Comparison of ENCODE assay signal across 18 cellular contexts in the genomic region with DNA sequence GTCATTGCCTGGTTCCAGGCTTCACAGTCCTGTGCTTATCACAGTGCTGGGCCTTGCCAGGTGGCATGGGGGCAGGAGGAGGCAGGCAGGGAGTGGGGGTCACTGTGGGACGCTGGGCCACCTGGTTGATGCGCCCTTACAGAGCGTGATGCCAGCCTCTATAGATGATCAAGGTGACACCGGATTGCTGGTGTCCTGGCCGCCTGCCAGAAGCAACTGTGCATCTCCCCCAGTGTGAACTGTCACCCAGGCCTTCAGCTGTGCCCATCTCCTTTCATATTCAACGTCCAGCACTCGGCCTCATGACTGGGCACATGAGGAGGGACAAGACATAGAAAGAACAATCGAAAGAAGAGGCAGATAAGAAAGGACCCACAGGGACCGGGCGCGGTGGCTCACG.
DNase-seq lines count a peak whose midpoint lies in the region; ATAC-seq and TF ChIP-seq lines count a peak whose summit lies in the region.
"Had no signal": no experiment of that assay in that cellular context is flagged by ENCODE, and none has a peak within 500 bp of the region (broad histone marks: within the 10 kb centered on the region; RNA-seq: fewer than 3 reads in every experiment).

No MANE protein-coding gene starts in this region.

- H3K4ac ChIP-seq in neuronal stem cell (ENCODE audit: low read length) = no peak overlapping the region

- CTCF ChIA-PET in activated CD4-positive, alpha-beta T cell treated with anti-CD3 and anti-CD28 coated beads, Interleukin-2, amount 10 ng/mL, durations not matched to agents 7 days and 5 days (lab: Charles Lee) = interaction anchor here (0.6 kb wide), 1 partner anchor 812 kb away, joined by 4 read pairs; no protein-coding TSS in a partner anchor

- no peaks in the 10 kb centered on the region for H3K36me3 Mint-ChIP-seq in activated CD4-positive, alpha-beta T cell treated with anti-CD3 and anti-CD28 coated beads, Interleukin-2, amount 10 ng/mL, durations not matched to agents 7 days and 5 days (ENCODE audit: low read depth)
- H3K36me3 Mint-ChIP-seq: CD8-positive, alpha-beta T cell had no signal

- H3K4me1 Mint-ChIP-seq in activated CD4-positive, alpha-beta T cell treated with anti-CD3 and anti-CD28 coated beads, Interleukin-2, amount 10 ng/mL, durations not matched to agents 7 days and 5 days = no peaks in the 10 kb centered on the region
- H3K4me1 Mint-ChIP-seq: GM23338 had no signal

- H4K8ac ChIP-seq in neuronal stem cell (ENCODE audit: low read depth, low read length) = no peak overlapping the region

- intact Hi-C loops in left cardiac atrium (cut with DNase I) (no loop called here), left ventricle myocardium inferior (cut with micrococcal nuclease) (no loop called here)

- H3K9me3 ChIP-seq in left ventricle myocardium inferior (replicated peaks) (peaks cover 38% of the 10 kb centered on the region), RWPE2 (ENCODE audit: severe bottlenecking) (no peaks in the 10 kb centered on the region), neuronal stem cell (replicated peaks in 1 of 2; ENCODE audit: control insufficient read depth in 2 of 2, insufficient read depth in 1 of 2, low read depth in 1 of 2, low read length in 2 of 2) (peaks cover 2 to 9% of the 10 kb centered on the region in 2 donors)

- H2AK5ac ChIP-seq in neuronal stem cell (ENCODE audit: low read depth, low read length) = no peak overlapping the region

- ATAC-seq in left cardiac atrium (no peak), RWPE2 (ENCODE audit: low read depth) (no peak), HG03159 (IDR thresholded peaks at IDR 0.05; ENCODE audit: unreplicated experiment) (no peak)
- ATAC-seq: CD8-positive, alpha-beta T cell; GM23338; HepG2 had no signal

- no peak overlapping the region for H3K23ac ChIP-seq in neuronal stem cell (ENCODE audit: low read depth, low read length, poor library complexity)

- H3K27ac ChIP-seq in left ventricle myocardium inferior (replicated peaks) (no peak overlapping the region), RWPE2 (ENCODE audit: poor library complexity, severe bottlenecking) (no peak overlapping the region), neuronal stem cell (replicated peaks; ENCODE audit: low read length) (no peak overlapping the region)
- H3K27ac ChIP-seq: C4-2B had no signal

- H2BK5ac ChIP-seq in neuronal stem cell (ENCODE audit: low read length) = no peak overlapping the region

- no peak overlapping the region for H3K4me3 Mint-ChIP-seq in activated CD4-positive, alpha-beta T cell treated with anti-CD3 and anti-CD28 coated beads, Interleukin-2, amount 10 ng/mL, durations not matched to agents 7 days and 5 days
- H3K4me3 Mint-ChIP-seq: CD8-positive, alpha-beta T cell; GM23338 had no signal

- H3K9ac ChIP-seq in neuronal stem cell (ENCODE audit: low read depth, low read length, poor library complexity) = no peak overlapping the region

- H3K36me3 ChIP-seq in left ventricle myocardium inferior = no peaks in the 10 kb centered on the region
- peaks cover 6% of the 10 kb centered on the region; the same call in 1 of the 2 replicates for H3K36me3 ChIP-seq in RWPE2 (ENCODE audit: low read depth)
- H3K36me3 ChIP-seq in neuronal stem cell (replicated peaks in 1 of 2; ENCODE audit: control insufficient read depth in 2 of 2, insufficient read depth in 2 of 2, low read length in 2 of 2) = no peaks in the 10 kb centered on the region

- H3K79me1 ChIP-seq in neuronal stem cell (ENCODE audit: low read depth, low read length) = no peaks in the 10 kb centered on the region

- H3K27me3 ChIP-seq in left ventricle myocardium inferior (ENCODE audit: low read depth) = peaks cover 29% of the 10 kb centered on the region
- H3K27me3 ChIP-seq in RWPE2 (ENCODE audit: insufficient read depth, poor library complexity, severe bottlenecking) = no peaks in the 10 kb centered on the region
- no peaks in the 10 kb centered on the region for H3K27me3 ChIP-seq in neuronal stem cell (ENCODE audit: control insufficient read depth in 3 of 3, insufficient read depth in 3 of 3, low read depth in 1 of 3, low read length in 3 of 3)

- peak; percentile 11 for DNase-seq in left cardiac atrium
- no peak for DNase-seq in left ventricle myocardium inferior
- peak; percentile 83 for DNase-seq in RWPE2 (ENCODE audit: low spot score)
- no peak for DNase-seq in neuronal stem cell (ENCODE audit: low spot score)
- DNase-seq in NCI-H2107 treated with DMSO at 0.1 percent for 48 hours (lab: John Stamatoyannopoulos, UW; ENCODE audit: unreplicated experiment) = no peak
- no peak for DNase-seq in HK-2 (ENCODE audit: unreplicated experiment)
- DNase-seq in activated CD4-positive, alpha-beta T cell treated with anti-CD3 and anti-CD28 coated beads, Interleukin-2, amount 10 ng/mL, durations not matched to agents 7 days and 5 days = no peak
- DNase-seq: ACHN; CD8-positive, alpha-beta T cell; COR-L47; DMS153; DMS79 treated with DMSO at 0.1 percent for 48 hours; EL; H7 had no signal

- no peak overlapping the region for H3K4me3 ChIP-seq in left ventricle myocardium inferior
- no peak overlapping the region for H3K4me3 ChIP-seq in RWPE2 (ENCODE audit: severe bottlenecking)
- no peak overlapping the region for H3K4me3 ChIP-seq in neuronal stem cell (ENCODE audit: low read length in 2 of 2)
- H3K4me3 ChIP-seq: GM23338 had no signal

- no CpG with 5 or more reads among the region's 12 CpGs for WGBS in neuronal stem cell (ENCODE audit: extremely low coverage in 2 of 2, insufficient read length in 2 of 2, insufficient replicate concordance in 1 of 2), 2 donors

- H2AFZ ChIP-seq in neuronal stem cell (ENCODE audit: low read length) = no peak overlapping the region
- H2AFZ ChIP-seq: GM23338 had no signal

- H3K27me3 Mint-ChIP-seq in activated CD4-positive, alpha-beta T cell treated with anti-CD3 and anti-CD28 coated beads, Interleukin-2, amount 10 ng/mL, durations not matched to agents 7 days and 5 days = no peaks in the 10 kb centered on the region

- H4K91ac ChIP-seq in neuronal stem cell (ENCODE audit: low read depth, low read length, poor library complexity) = no peak overlapping the region

- TF ChIP-seq CTCF in left ventricle myocardium inferior (IDR thresholded peaks at IDR 0.05; ENCODE audit: borderline replicate concordance) = no peak
- TF ChIP-seq CTCF in RWPE2 (IDR thresholded peaks at IDR 0.05; ENCODE audit: poor library complexity, severe bottlenecking) = no peak

- H3K4me2 ChIP-seq in neuronal stem cell (ENCODE audit: insufficient read depth, low read length, poor library complexity, severe bottlenecking) = no peak overlapping the region
- H3K4me2 ChIP-seq: GM23338 had no signal

- H3K27ac Mint-ChIP-seq in activated CD4-positive, alpha-beta T cell treated with anti-CD3 and anti-CD28 coated beads, Interleukin-2, amount 10 ng/mL, durations not matched to agents 7 days and 5 days = no peak overlapping the region
- H3K27ac Mint-ChIP-seq: CD8-positive, alpha-beta T cell; GM23338 had no signal

- no peak overlapping the region for H3K18ac ChIP-seq in neuronal stem cell (ENCODE audit: low read length)

- POLR2A ChIA-PET in activated CD4-positive, alpha-beta T cell treated with anti-CD3 and anti-CD28 coated beads, Interleukin-2, amount 10 ng/mL, durations not matched to agents 7 days and 5 days (lab: Charles Lee) = no interaction called here

- H2BK120ac ChIP-seq in neuronal stem cell (ENCODE audit: low read depth, low read length) = no peak overlapping the region

- H2BK15ac ChIP-seq in neuronal stem cell (ENCODE audit: low read length) = no peak overlapping the region

- H2BK12ac ChIP-seq in neuronal stem cell (ENCODE audit: low read length) = no peak overlapping the region

- H3K14ac ChIP-seq in neuronal stem cell (ENCODE audit: low read length) = peak overlapping the region; percentile 48

- no peaks in the 10 kb centered on the region for H3K4me1 ChIP-seq in left ventricle myocardium inferior
- H3K4me1 ChIP-seq in RWPE2 (ENCODE audit: insufficient read depth, poor library complexity, severe bottlenecking) = no peaks in the 10 kb centered on the region
- H3K4me1 ChIP-seq in neuronal stem cell (ENCODE audit: control insufficient read depth in 2 of 2, insufficient read depth in 1 of 2, low read depth in 1 of 2, low read length in 2 of 2) = no peaks in the 10 kb centered on the region

- peaks cover 8% of the 10 kb centered on the region for H3K9me3 Mint-ChIP-seq in activated CD4-positive, alpha-beta T cell treated with anti-CD3 and anti-CD28 coated beads, Interleukin-2, amount 10 ng/mL, durations not matched to agents 7 days and 5 days

Comparison
In these comparisons a context has a peak if more than half of its experiments do, and no peak if none do; other contexts are left out.
1. DNase-seq: peak in left cardiac atrium (single experiment) and RWPE2 (single experiment); none in left ventricle myocardium inferior (single experiment), neuronal stem cell (single experiment), NCI-H2107 treated with DMSO at 0.1 percent for 48 hours (single experiment), HK-2 (single experiment) and activated CD4-positive, alpha-beta T cell treated with anti-CD3 and anti-CD28 coated beads, Interleukin-2, amount 10 ng/mL, durations not matched to agents 7 days and 5 days (single experiment).